ENCODE assay signal across 13 cellular contexts in genomic region chr5:137186759-137187461, GRCh38.
DNase-seq lines count a peak whose midpoint lies in the region; ATAC-seq and TF ChIP-seq lines count a peak whose summit lies in the region.
"Had no signal": no experiment of that assay in that cellular context is flagged by ENCODE, and none has a peak within 500 bp of the region (broad histone marks: within the 10 kb centered on the region; RNA-seq: fewer than 3 reads in every experiment).

No MANE protein-coding gene starts in this region.

- peak overlapping the region; percentile 39; the same call in 1 of the 2 replicates for H2AFZ ChIP-seq in GM23248

- no peaks in the 10 kb centered on the region for H3K4me1 Mint-ChIP-seq in stimulated activated effector memory CD8-positive, alpha-beta T cell treated with anti-CD3 and anti-CD28 coated beads, Interleukin-12 subunit alpha, Interleukin-12 subunit beta, amount 100 ng/mL, for 72 hours

- in situ Hi-C loops in GM23248 (cut with MboI): no loop called here

- peaks cover 75% of the 10 kb centered on the region for H3K79me2 ChIP-seq in GM23248 (ENCODE audit: insufficient read depth)

- H3F3A ChIP-seq in GM23248 (ENCODE audit: insufficient read depth): peaks cover 58% of the 10 kb centered on the region

- H3K9me3 ChIP-seq in GM23248 (ENCODE audit: low read depth): no peaks in the 10 kb centered on the region
- H3K9me3 ChIP-seq: neutrophil had no signal

- no peaks in the 10 kb centered on the region for H3K27me3 ChIP-seq in GM23248 (replicated peaks; ENCODE audit: insufficient read depth)
- H3K27me3 ChIP-seq: neutrophil had no signal

- 0 out of 2 replicates have a peak overlapping the region, but pooled peaks have one; percentile 33 for H3K4me3 ChIP-seq in GM23248

- H3K4me2 ChIP-seq in GM23248 (ENCODE audit: unreplicated experiment): peak overlapping the region; percentile 64

- no peaks in the 10 kb centered on the region for H3K36me3 ChIP-seq in GM23248 (ENCODE audit: low read depth)
- H3K36me3 ChIP-seq: neutrophil had no signal

- no peaks in the 10 kb centered on the region for H3K9me2 ChIP-seq in GM23248 (ENCODE audit: insufficient read depth)

- H3K4me3 Mint-ChIP-seq in stimulated activated effector memory CD8-positive, alpha-beta T cell treated with anti-CD3 and anti-CD28 coated beads, Interleukin-12 subunit alpha, Interleukin-12 subunit beta, amount 100 ng/mL, for 72 hours: no peak overlapping the region

- no peak for TF ChIP-seq CTCF in GM20000 (IDR thresholded peaks at IDR 0.05; ENCODE audit: extremely low read depth, missing control alignments)

- DNase-seq in GM23248 (peak; percentile 97), astrocyte of the hippocampus (ENCODE audit: low read depth, low spot score) (peak; percentile 64), left ventricle myocardium superior (peak; percentile 42), NCI-H774 (lab: John Stamatoyannopoulos, UW) (no peak), GM20000 (ENCODE audit: low spot score) (no peak)
- no peak for DNase-seq in stimulated activated effector memory CD8-positive, alpha-beta T cell treated with anti-CD3 and anti-CD28 coated beads, Interleukin-12 subunit alpha, Interleukin-12 subunit beta, amount 100 ng/mL, for 72 hours (ENCODE audit: low spot score in 2 of 2)
- DNase-seq: activated CD8-positive, alpha-beta memory T cell treated with anti-CD3 and anti-CD28 coated beads, Interleukin-2, amount 50 U/mL, for 48 hours; DMS 273 treated with DMSO at 0.1 percent for 48 hours; kidney; stimulated activated naive CD4-positive, alpha-beta T cell treated with Interleukin-2 at 50 U/mL for 16 hours had no signal

- H3K27ac Mint-ChIP-seq in stimulated activated effector memory CD8-positive, alpha-beta T cell treated with anti-CD3 and anti-CD28 coated beads, Interleukin-12 subunit alpha, Interleukin-12 subunit beta, amount 100 ng/mL, for 72 hours: no peak overlapping the region

- no peaks in the 10 kb centered on the region for H3K36me3 Mint-ChIP-seq in stimulated activated effector memory CD8-positive, alpha-beta T cell treated with anti-CD3 and anti-CD28 coated beads, Interleukin-12 subunit alpha, Interleukin-12 subunit beta, amount 100 ng/mL, for 72 hours

- peak overlapping the region; percentile 91 for H3K27ac ChIP-seq in GM23248
- H3K27ac ChIP-seq: neutrophil had no signal

- H3K9me3 Mint-ChIP-seq in stimulated activated effector memory CD8-positive, alpha-beta T cell treated with anti-CD3 and anti-CD28 coated beads, Interleukin-12 subunit alpha, Interleukin-12 subunit beta, amount 100 ng/mL, for 72 hours: peaks cover 4% of the 10 kb centered on the region

- intact Hi-C loops in left ventricle myocardium superior (cut with micrococcal nuclease): no loop called here

- ATAC-seq in left ventricle myocardium superior: peak; percentile 92
- peak; percentile 4 for ATAC-seq in stimulated activated effector memory CD8-positive, alpha-beta T cell treated with anti-CD3 and anti-CD28 coated beads, Interleukin-12 subunit alpha, Interleukin-12 subunit beta, amount 100 ng/mL, for 72 hours
- ATAC-seq in GM19351 (IDR thresholded peaks at IDR 0.05; ENCODE audit: unreplicated experiment): no peak
- no peak for ATAC-seq in HG02852 (IDR thresholded peaks at IDR 0.05; ENCODE audit: unreplicated experiment)

- H3K4me1 ChIP-seq in GM23248 (ENCODE audit: insufficient read depth): peaks cover 59% of the 10 kb centered on the region

- WGBS in GM23248 (ENCODE audit: low coverage in 1 of 2, low lambda C conversion rate in 2 of 2, missing lambda C conversion rate in 2 of 2), 2 experiments: 17 to 26% methylated on average over 5 of the region's 5 CpGs

- 0 out of 2 replicates have a peak, but pooled peaks cover 6% of the 10 kb centered on the region for H4K20me1 ChIP-seq in GM23248 (ENCODE audit: insufficient read depth)

- H3K9ac ChIP-seq in GM23248: peak overlapping the region; percentile 66

Comparison
In these comparisons a context has a peak if more than half of its experiments do, and no peak if none do; other contexts are left out.
1. DNase-seq: peak in GM23248 (single experiment), astrocyte of the hippocampus (single experiment) and left ventricle myocardium superior (single experiment); none in stimulated activated effector memory CD8-positive, alpha-beta T cell treated with anti-CD3 and anti-CD28 coated beads, Interleukin-12 subunit alpha, Interleukin-12 subunit beta, amount 100 ng/mL, for 72 hours (0 of 2), NCI-H774 (single experiment) and GM20000 (single experiment).
2. ATAC-seq: peak in left ventricle myocardium superior (single experiment) and stimulated activated effector memory CD8-positive, alpha-beta T cell treated with anti-CD3 and anti-CD28 coated beads, Interleukin-12 subunit alpha, Interleukin-12 subunit beta, amount 100 ng/mL, for 72 hours (single experiment); none in GM19351 (single experiment) and HG02852 (single experiment).